Comparison of ENCODE assay signal across 8 cellular contexts in genomic region chr20:50510706-50511401, GRCh38. TPM values are rescaled to one million over a fixed set of nuclear protein-coding genes. Genes with fewer than 3 reads are reported as not detected.
A peak's percentile ranks its signal among the peaks of the same experiment; 100 is the strongest.
DNase-seq lines count a peak whose midpoint lies in the region; ATAC-seq and TF ChIP-seq lines count a peak whose summit lies in the region.

No MANE protein-coding gene starts in this region.

- peaks cover 0 to 12% (median 0%) of the 10 kb centered on the region in 3 donors for H3K36me3 Mint-ChIP-seq in CD8-positive, alpha-beta memory T cell

- H3K27ac Mint-ChIP-seq in CD8-positive, alpha-beta memory T cell, result peak overlapping the region; percentile 74 to 98 (median 95)

- peak overlapping the region; percentile 96 for H3K4me3 ChIP-seq in CD8-positive, alpha-beta memory T cell (ENCODE audit: low read length)
- peak overlapping the region; percentile 82 to 99 (median 97) for H3K4me3 ChIP-seq in heart right ventricle

- peak overlapping the region; percentile 93 to 98 (median 96) for H3K4me3 Mint-ChIP-seq in CD8-positive, alpha-beta memory T cell

- no peaks in the 10 kb centered on the region for H3K36me3 ChIP-seq in CD8-positive, alpha-beta memory T cell (ENCODE audit: insufficient read depth, low read length)
- no peaks in the 10 kb centered on the region for H3K36me3 ChIP-seq in heart right ventricle

- ATAC-seq in HG03520 (IDR thresholded peaks at IDR 0.05; ENCODE audit: unreplicated experiment) (peak; percentile 2), heart right ventricle (peak in 6 of 8 donors; percentile 3 to 22 (median 13)), sciatic nerve (no peak), GM19328 (IDR thresholded peaks at IDR 0.05; ENCODE audit: unreplicated experiment) (no peak), HG02840 (IDR thresholded peaks at IDR 0.05; ENCODE audit: low FRiP score, unreplicated experiment) (no peak), HG03442 (IDR thresholded peaks at IDR 0.05; ENCODE audit: unreplicated experiment) (no peak)

- no peaks in the 10 kb centered on the region for H3K9me3 Mint-ChIP-seq in CD8-positive, alpha-beta memory T cell

- intact Hi-C loops in heart right ventricle (cut with DNase I) (loop anchor here in 7 of 10 donors (2.0 to 5.0 kb wide), 6 partner anchors 51 to 66 kb away; no protein-coding TSS in a partner anchor), sciatic nerve (cut with DNase I) (no loop called here)

- peak overlapping the region; percentile 98 for H3K27ac ChIP-seq in CD8-positive, alpha-beta memory T cell (ENCODE audit: low read depth, low read length)
- peak overlapping the region; percentile 70 to 98 (median 92) for H3K27ac ChIP-seq in heart right ventricle

- POLR2A ChIA-PET in CD8-positive, alpha-beta memory T cell (lab: Charles Lee), result interaction anchor here (0.5 to 1.9 kb wide), 13 partner anchors 9 to 422 kb away, joined by 3 to 13 read pairs (median 4); partner anchors contain the start of genes PARD6B and UBE2V1

- CTCF ChIA-PET in CD8-positive, alpha-beta memory T cell (lab: Charles Lee), result interaction anchor here (1.0 to 2.3 kb wide), 7 partner anchors 9 to 66 kb away, joined by 3 to 10 read pairs (median 3); no protein-coding TSS in a partner anchor

- no peaks in the 10 kb centered on the region for H3K9me3 ChIP-seq in CD8-positive, alpha-beta memory T cell (ENCODE audit: low read length)
- H3K9me3 ChIP-seq in heart right ventricle, result no peaks in the 10 kb centered on the region

- TF ChIP-seq CTCF in heart right ventricle (IDR thresholded peaks at IDR 0.05), result no peak

- peak in 2 of 5 donors; percentile 8 to 21 for DNase-seq in CD8-positive, alpha-beta memory T cell
- peak; percentile 46 for DNase-seq in activated T-cell treated with anti-CD3 and anti-CD28 coated beads, Interleukin-2, amount 50 U/mL, for 48 hours
- DNase-seq in heart right ventricle, result peak in 1 of 2 donors; percentile 19
- peak; percentile 64 for DNase-seq in sciatic nerve (ENCODE audit: low spot score)

- 1% methylated on average over 29 of the region's 29 CpGs for WGBS in heart right ventricle, 2 donors

- peaks cover 51 to 61% (median 51%) of the 10 kb centered on the region in 3 donors for H3K4me1 Mint-ChIP-seq in CD8-positive, alpha-beta memory T cell

- H3K27me3 Mint-ChIP-seq in CD8-positive, alpha-beta memory T cell, result no peaks in the 10 kb centered on the region

- peaks cover 54% of the 10 kb centered on the region for H3K4me1 ChIP-seq in CD8-positive, alpha-beta memory T cell (ENCODE audit: insufficient read depth, low read length)
- peaks cover 0 to 68% (median 53%) of the 10 kb centered on the region in 9 donors for H3K4me1 ChIP-seq in heart right ventricle

- no peaks in the 10 kb centered on the region for H3K27me3 ChIP-seq in CD8-positive, alpha-beta memory T cell (ENCODE audit: insufficient read depth, low read length, poor library complexity, severe bottlenecking)
- H3K27me3 ChIP-seq in heart right ventricle, result no peaks in the 10 kb centered on the region

RNA-seq across cellular contexts. Expression of gene PTPN1, which starts 0.7 kb away (rescaled TPM):
- total RNA-seq in CD8-positive, alpha-beta memory T cell, result 10 to 100 TPM; 64.2 to 67.3 TPM
- 35.7 TPM for polyA plus RNA-seq in CD8-positive, alpha-beta memory T cell
- total RNA-seq in heart right ventricle (10 to 100 TPM; 25.2 to 40.1 (median 29.4) TPM), sciatic nerve (25.8 TPM)
- 10 to 100 TPM; 15.5 to 45.3 TPM for polyA plus RNA-seq in heart right ventricle

Comparison
In these comparisons a context has a peak if more than half of its experiments do, and no peak if none do; other contexts are left out.
1. ATAC-seq: peak in HG03520 (single experiment) and heart right ventricle (6 of 8); none in sciatic nerve (single experiment), GM19328 (single experiment), HG02840 (single experiment) and HG03442 (single experiment).